ENCODE assay signal across 15 cellular contexts in the genomic region with DNA sequence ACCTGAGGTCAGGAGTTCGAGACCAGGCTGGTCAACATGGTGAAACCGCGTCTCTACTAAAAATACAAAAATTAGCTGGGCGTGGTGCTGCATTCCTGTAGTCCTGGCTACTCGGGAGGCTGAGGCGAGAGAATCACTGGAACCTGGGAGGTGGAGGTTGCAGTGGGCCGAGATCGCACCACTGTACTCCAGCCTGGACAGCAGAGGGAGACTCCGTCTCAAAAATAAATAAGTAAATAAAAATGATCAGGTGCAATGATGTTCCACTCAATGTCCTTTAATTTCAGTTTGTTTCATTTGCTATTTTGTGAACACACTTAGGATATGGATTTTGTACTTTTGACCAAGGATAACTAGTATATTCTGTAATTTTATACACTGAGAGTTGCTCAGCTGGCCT. TPM values are rescaled to one million over a fixed set of nuclear protein-coding genes. Genes with fewer than 3 reads are reported as not detected.
A peak's percentile ranks its signal among the peaks of the same experiment; 100 is the strongest.
DNase-seq lines count a peak whose midpoint lies in the region; ATAC-seq, FAIRE-seq and TF ChIP-seq lines count a peak whose summit lies in the region.
"Had no signal": no experiment of that assay in that cellular context is flagged by ENCODE, and none has a peak within 500 bp of the region (broad histone marks: within the 10 kb centered on the region; RNA-seq: fewer than 3 reads in every experiment).

No MANE protein-coding gene starts in this region.

- no peak overlapping the region for H4K8ac ChIP-seq in H1 (ENCODE audit: extremely low read depth, insufficient read depth, low read length)

- no peaks in the 10 kb centered on the region for H3K23me2 ChIP-seq in H1 (ENCODE audit: low read depth, low read length)

- WGBS in H1 (ENCODE audit: extremely low coverage in 1 of 2, insufficient coverage in 1 of 2, insufficient read length in 1 of 2, insufficient replicate concordance in 2 of 2, low coverage in 1 of 2, low lambda C conversion rate in 2 of 2, missing lambda C conversion rate in 1 of 2), 2 experiments, result 91% methylated on average over 9 of the region's 9 CpGs; no CpG with 5 or more reads in 1 of the 2 experiments
- 85 to 89% (median 85%) methylated on average over 9 of the region's 9 CpGs for WGBS in psoas muscle, 3 donors

- H2BK15ac ChIP-seq in H1 (ENCODE audit: low read length), result no peak overlapping the region

- H3K27me3 ChIP-seq in OCI-LY3 (ENCODE audit: low read depth, low read length) (no peaks in the 10 kb centered on the region), H1 (replicated peaks in 1 of 4; ENCODE audit: control insufficient read depth in 3 of 4, extremely low read depth in 1 of 4, insufficient read depth in 3 of 4, low read length in 3 of 4) (no peaks in the 10 kb centered on the region), psoas muscle (ENCODE audit: insufficient read depth in 3 of 3, low read length in 2 of 3) (no peaks in the 10 kb centered on the region)

- no peak overlapping the region for H3K4me3 ChIP-seq in OCI-LY3 (ENCODE audit: low read length)
- H3K4me3 ChIP-seq in H1 (ENCODE audit: extremely low read depth in 1 of 4, insufficient read depth in 2 of 4, low read depth in 3 of 4, low read length in 4 of 4), result no peak overlapping the region
- no peak overlapping the region for H3K4me3 ChIP-seq in psoas muscle

- no peak overlapping the region for H2BK20ac ChIP-seq in H1 (ENCODE audit: low read length)

- H4K20me1 ChIP-seq in OCI-LY3 (ENCODE audit: insufficient read depth, low read length) (no peaks in the 10 kb centered on the region), H1 (replicated peaks in 1 of 2; ENCODE audit: control insufficient read depth in 1 of 2, insufficient read depth in 2 of 2, low read length in 2 of 2) (peaks cover 0 to 1% of the 10 kb centered on the region in 2 experiments)

- H3K4me1 ChIP-seq in OCI-LY3 (ENCODE audit: low read length) (no peaks in the 10 kb centered on the region), H1 (replicated peaks in 1 of 4; ENCODE audit: control insufficient read depth in 3 of 4, insufficient read depth in 4 of 4, low read length in 3 of 4) (no peaks in the 10 kb centered on the region), psoas muscle (peaks cover 23% of the 10 kb centered on the region)

- FAIRE-seq in H1 (lab: Jason Lieb, UNC), result no peak

- no peak overlapping the region for H2AFZ ChIP-seq in OCI-LY3 (ENCODE audit: low read depth, low read length)
- no peak overlapping the region for H2AFZ ChIP-seq in H1 (ENCODE audit: low read length)

- no peak overlapping the region for H3K27ac ChIP-seq in OCI-LY3 (ENCODE audit: low read length)
- H3K27ac ChIP-seq in H1 (ENCODE audit: low read depth, low read length), result no peak overlapping the region
- no peak overlapping the region for H3K27ac ChIP-seq in psoas muscle

- H4K5ac ChIP-seq in H1 (ENCODE audit: insufficient read length, low read depth, low read length), result no peak overlapping the region

- H3K14ac ChIP-seq in H1 (ENCODE audit: insufficient read length), result no peak overlapping the region

- ATAC-seq in psoas muscle, result peak in 1 of 4 donors; percentile 47
- no peak for ATAC-seq in GM18868 (IDR thresholded peaks at IDR 0.05; ENCODE audit: unreplicated experiment)
- ATAC-seq in GM19023 (IDR thresholded peaks at IDR 0.05; ENCODE audit: unreplicated experiment), result no peak
- ATAC-seq: naive thymus-derived CD8-positive, alpha-beta T cell; stimulated activated naive B cell treated with anti-CD40 and anti-IgM and Interleukin-4, amounts not matched to agents 10 μg/mL and 1 μg/mL and 100 μg/mL, for 72 hours had no signal

- H3K4ac ChIP-seq in H1 (replicated peaks; ENCODE audit: insufficient read length, low read depth, low read length), result no peak overlapping the region

- H3K18ac ChIP-seq in H1 (ENCODE audit: extremely low read depth, low read length), result no peak overlapping the region

- no peaks in the 10 kb centered on the region for H3K79me1 ChIP-seq in H1 (ENCODE audit: low read depth, low read length)

- TF ChIP-seq CTCF in GM10266 (IDR thresholded peaks at IDR 0.05; ENCODE audit: control insufficient read depth, insufficient read depth, low read depth, missing control alignments) (peak; percentile 14), OCI-LY3 (IDR thresholded peaks at IDR 0.05; ENCODE audit: low read depth, low read length) (peak; percentile 16; the same call in 1 of the 2 replicates), H1 (IDR thresholded peaks at IDR 0.05; ENCODE audit: control extremely low read depth in 1 of 3, insufficient read depth in 1 of 3, low read depth in 1 of 3, low read length in 3 of 3) (peak in 2 of 3 experiments; percentile 22; a peak in 2 of 4 replicates), psoas muscle (IDR thresholded peaks at IDR 0.05) (peak; percentile 37)

- no peak overlapping the region for H3K9ac ChIP-seq in OCI-LY3 (ENCODE audit: low read length)
- no peak overlapping the region for H3K9ac ChIP-seq in H1 (replicated peaks in 1 of 4; ENCODE audit: extremely low read depth in 1 of 4, low read depth in 3 of 4, low read length in 3 of 4)

- intact Hi-C loops in psoas muscle (cut with DNase I), result loop anchor here in 1 of 2 donors (5.0 kb wide), 2 partner anchors 33 to 97 kb away; no protein-coding TSS in a partner anchor

- no peak overlapping the region for H3K56ac ChIP-seq in H1 (replicated peaks; ENCODE audit: insufficient read length, low read depth, low read length)

- H3K9me3 ChIP-seq in OCI-LY3 (ENCODE audit: insufficient read depth, low read length), result no peaks in the 10 kb centered on the region
- no peaks in the 10 kb centered on the region for H3K9me3 ChIP-seq in H1 (ENCODE audit: insufficient read depth in 2 of 2, low read depth in 1 of 2, low read length in 1 of 2)
- no peaks in the 10 kb centered on the region for H3K9me3 ChIP-seq in psoas muscle

- no peak overlapping the region for H2AK5ac ChIP-seq in H1 (ENCODE audit: low read depth, low read length)

- no peak overlapping the region for H4K91ac ChIP-seq in H1 (replicated peaks; ENCODE audit: insufficient read length, low read length)

- peaks cover 51% of the 10 kb centered on the region for H3K36me3 ChIP-seq in OCI-LY3 (replicated peaks; ENCODE audit: low read depth, low read length)
- H3K36me3 ChIP-seq in H1 (ENCODE audit: control insufficient read depth in 2 of 4, insufficient read depth in 4 of 4, low read length in 3 of 4), result peaks cover 16 to 79% (median 51%) of the 10 kb centered on the region in 4 experiments
- H3K36me3 ChIP-seq in psoas muscle (ENCODE audit: insufficient read depth in 1 of 2, low read depth in 1 of 2), result peaks cover 16 to 84% of the 10 kb centered on the region in 2 donors

- CTCF ChIA-PET in H1 (lab: Charles Lee; ENCODE audit: partially characterized antibody), result interaction anchor here (0.7 to 3.7 kb wide), 15 partner anchors 10 to 240 kb away, joined by 3 to 17 read pairs (median 6); a partner anchor contains a TSS

- H3K4me2 ChIP-seq in OCI-LY3 (ENCODE audit: low read length) (no peak overlapping the region), H1 (ENCODE audit: insufficient read depth in 1 of 2, low read depth in 2 of 2, low read length in 2 of 2) (no peak overlapping the region)

- no peak overlapping the region for H2BK5ac ChIP-seq in H1 (ENCODE audit: low read depth, low read length)

- DNase-seq in GM10266 (ENCODE audit: extremely low spot score) (no peak), H1 (ENCODE audit: low read depth in 1 of 2, low spot score in 2 of 2) (no peak), psoas muscle (no peak), G401 (ENCODE audit: low spot score) (no peak), NCI-H345 treated with DMSO at 0.1 percent for 48 hours (lab: John Stamatoyannopoulos, UW; ENCODE audit: unreplicated experiment) (no peak)
- DNase-seq: anterior cingulate cortex; DMS 273 treated with DMSO at 0.1 percent for 48 hours; immature natural killer cell; NCI-H2107; RPMI8226; stimulated activated naive B cell treated with anti-CD40 and anti-IgM and Interleukin-4, amounts not matched to agents 10 μg/mL and 1 μg/mL and 100 μg/mL, for 72 hours had no signal

- H2BK120ac ChIP-seq in H1 (replicated peaks; ENCODE audit: low read depth, low read length), result no peak overlapping the region

- no peak for TF ChIP-seq POLR2A in H1 (IDR thresholded peaks at IDR 0.05; ENCODE audit: control extremely low read depth in 1 of 2, low read depth in 2 of 2, low read length in 2 of 2)

- TF ChIP-seq EP300 in H1 (IDR thresholded peaks at IDR 0.05; ENCODE audit: borderline replicate concordance in 1 of 2, low read depth in 2 of 2, low read length in 2 of 2), result no peak

- POLR2A ChIA-PET in H1 (lab: Charles Lee; ENCODE audit: partially characterized antibody), result interaction anchor here (1.9 kb wide), 1 partner anchor 9 kb away, joined by 5 read pairs; a partner anchor contains a TSS

- peak; percentile 49 to 51 for TF ChIP-seq RAD21 in H1 (IDR thresholded peaks at IDR 0.05 in 1 of 2, conservative IDR thresholded peaks at IDR 0.05 in 1 of 2; ENCODE audit: low read depth in 2 of 2, low read length in 2 of 2)

- H2BK12ac ChIP-seq in H1 (ENCODE audit: low read depth, low read length), result no peak overlapping the region

- no peak overlapping the region for H3K23ac ChIP-seq in H1 (ENCODE audit: insufficient read length)

- H3K79me2 ChIP-seq in OCI-LY3 (ENCODE audit: low read length) (peaks cover 20% of the 10 kb centered on the region), H1 (ENCODE audit: control insufficient read depth in 1 of 2, insufficient read depth in 2 of 2, low read length in 2 of 2) (peaks cover 0 to 11% of the 10 kb centered on the region in 2 experiments; a peak in 2 of 4 replicates)

- in situ Hi-C loops in G401 (cut with HindIII; ENCODE audit: low sequenced_read_pairs), result no loop called here

RNA-seq across cellular contexts. Expression of a gene that starts 9.3 kb away (rescaled TPM):
- 126 and 131 TPM in 2 replicates for total RNA-seq in H1 (2021; fragmentation: NEBNext Ultra II Directional; extraction: Animal tissue kit (Norgen Biotek cat#: 25700))
- polyA plus RNA-seq in H1 (2011; rRNA removed) (52.7 and 64.6 TPM in 2 replicates), psoas muscle (100 to 1,000 TPM; 195 to 370 (median 350) TPM)
- 80.8 TPM for polyA plus RNA-seq in H1 (2011; cell fraction: cytosol; rRNA removed)
- 84.6 TPM for polyA plus RNA-seq in H1 (2011; cell fraction: nucleus; rRNA removed)
- 116 to 127 TPM (median 126 TPM) in 4 replicates for polyA plus RNA-seq in H1 (2012, experiment 1 of 2)
- 31.2 TPM for polyA plus RNA-seq in H1 (2012, experiment 2 of 2)
- polyA plus RNA-seq in H1 (2013, experiment 1 of 2), result 83.2 TPM
- 76.6 TPM for polyA plus RNA-seq in H1 (2013, experiment 2 of 2)
- polyA minus RNA-seq in H1 (2011; rRNA and poly(A)+ RNA removed), result 117 and 126 TPM in 2 replicates
- 64.5 TPM for polyA minus RNA-seq in H1 (2011; cell fraction: cytosol; rRNA and poly(A)+ RNA removed)
- 60.4 TPM for polyA minus RNA-seq in H1 (2011; cell fraction: nucleus; rRNA and poly(A)+ RNA removed)
- 100 to 1,000 TPM; 294 to 617 (median 391) TPM for total RNA-seq in psoas muscle
- total RNA-seq in G401 (2014; rRNA removed; shearing (Covaris generic)), result 184 and 219 TPM in 2 replicates

RNA-seq across cellular contexts. Expression of a gene that starts 9.7 kb away (rescaled TPM):
- total RNA-seq in H1 (2021; fragmentation: NEBNext Ultra II Directional; extraction: Animal tissue kit (Norgen Biotek cat#: 25700)), result 52.3 and 57.3 TPM in 2 replicates
- 39.2 and 47.7 TPM in 2 replicates for polyA plus RNA-seq in H1 (2011; rRNA removed)
- polyA plus RNA-seq in H1 (2011; cell fraction: cytosol; rRNA removed), result 46.8 TPM
- 29.5 TPM for polyA plus RNA-seq in H1 (2011; cell fraction: nucleus; rRNA removed)
- polyA plus RNA-seq in H1 (2012, experiment 1 of 2), result 42.2 to 53.0 TPM (median 47.4 TPM) in 4 replicates
- 17.9 TPM for polyA plus RNA-seq in H1 (2012, experiment 2 of 2)
- polyA plus RNA-seq in H1 (2013, experiment 1 of 2), result 31.6 TPM
- 29.6 TPM for polyA plus RNA-seq in H1 (2013, experiment 2 of 2)
- polyA minus RNA-seq in H1 (2011; rRNA and poly(A)+ RNA removed), result 76.3 and 83.8 TPM in 2 replicates
- polyA minus RNA-seq in H1 (2011; cell fraction: cytosol; rRNA and poly(A)+ RNA removed), result 23.3 TPM
- 29.7 TPM for polyA minus RNA-seq in H1 (2011; cell fraction: nucleus; rRNA and poly(A)+ RNA removed)
- total RNA-seq in psoas muscle, result 1,000 to 10,000 TPM in 1 of 4 donors, 100 to 1,000 TPM in 3; 562 to 1,153 (median 698) TPM
- polyA plus RNA-seq in psoas muscle, result 100 to 1,000 TPM; 447 to 626 (median 616) TPM
- total RNA-seq in G401 (2014; rRNA removed; shearing (Covaris generic)), result 17.8 and 30.6 TPM in 2 replicates
